ENCODE assay signal across 1 cellular context in genomic region chr15:36942248-36942827, GRCh38.
TF ChIP-seq lines count a peak whose summit lies in the region.

No MANE protein-coding gene starts in this region.

TF ChIP-seq in K562, 482 proteins besides CTCF, POLR2A, EP300 and RAD21:
- TF ChIP-seq SNRNP70 (optimal IDR thresholded peaks at IDR 0.05; ENCODE audit: low read depth, low read length) = no peak
- no peak for TF ChIP-seq ZNF395 (CRISPR knock-in tag; IDR thresholded peaks at IDR 0.05)
- peak; percentile 55; the same call in 1 of the 2 replicates for TF ChIP-seq ZNF24 (IDR thresholded peaks at IDR 0.05)
